Comparison of ENCODE assay signal across 10 cellular contexts in the genomic region with DNA sequence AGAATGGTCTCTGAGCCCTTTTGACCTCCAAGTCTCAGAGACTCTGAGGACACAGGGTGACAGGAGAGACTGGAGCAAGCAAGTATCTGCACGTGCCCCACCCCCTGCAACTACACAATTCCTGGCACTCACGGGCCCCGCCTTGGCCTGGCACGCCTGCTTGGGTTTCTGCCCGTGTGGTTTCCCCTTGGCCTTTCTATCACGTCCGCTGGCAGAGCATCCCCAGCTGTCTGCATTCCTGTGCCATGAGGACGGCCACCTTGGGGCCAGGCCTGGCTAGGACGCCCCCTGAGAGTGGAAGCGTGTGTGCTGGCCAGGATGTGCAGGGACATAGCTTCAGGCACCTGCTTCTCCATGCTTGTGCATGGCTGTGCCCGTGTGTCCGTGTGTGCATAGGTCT. TPM values are rescaled to one million over a fixed set of nuclear protein-coding genes. Genes with fewer than 3 reads are reported as not detected.
DNase-seq lines count a peak whose midpoint lies in the region; ATAC-seq and TF ChIP-seq lines count a peak whose summit lies in the region.
"Had no signal": no experiment of that assay in that cellular context is flagged by ENCODE, and none has a peak within 500 bp of the region (broad histone marks: within the 10 kb centered on the region; RNA-seq: fewer than 3 reads in every experiment).

No MANE protein-coding gene starts in this region.

- TF ChIP-seq POLR2A in HCT116 (IDR thresholded peaks at IDR 0.05; ENCODE audit: borderline replicate concordance, extremely low read depth, insufficient read depth, insufficient read length) (no peak), testis (IDR thresholded peaks at IDR 0.05) (no peak)

- no peak for TF ChIP-seq RAD21 in HCT116 (IDR thresholded peaks at IDR 0.05; ENCODE audit: low read depth)

- no peaks in the 10 kb centered on the region for H4K20me1 ChIP-seq in HCT116 (ENCODE audit: insufficient read depth)

- H3K4me1 ChIP-seq in HCT116 (ENCODE audit: control insufficient read depth in 1 of 2, insufficient read depth in 2 of 2, low read length in 2 of 2) (peaks cover 69 to 87% of the 10 kb centered on the region in 2 experiments), adipocyte (ENCODE audit: control insufficient read depth, insufficient read depth, low read length) (peaks cover 16% of the 10 kb centered on the region), right cardiac atrium (ENCODE audit: control insufficient read depth, insufficient read depth, low read length) (peaks cover 13% of the 10 kb centered on the region), testis (peaks cover 29% of the 10 kb centered on the region), Caco-2 (peaks cover 49% of the 10 kb centered on the region)

- DNase-seq in HCT116 (ENCODE audit: low read depth, low spot score) = no peak
- peak; percentile 51 for DNase-seq in adipocyte (ENCODE audit: low read depth)
- peak; percentile 78 to 89 (median 87) for DNase-seq in right cardiac atrium
- DNase-seq in testis = peak; percentile 59
- no peak for DNase-seq in cerebellar cortex (ENCODE audit: low spot score)
- no peak for DNase-seq in stimulated activated CD4-positive, alpha-beta T cell treated with anti-CD3 and anti-CD28 coated beads, Interleukin-4, amount 100 ng/mL, for 1 hour
- DNase-seq in Caco-2 = no peak
- DNase-seq: central memory CD4-positive, alpha-beta T cell; immature natural killer cell had no signal

- H3K79me2 ChIP-seq in HCT116 (ENCODE audit: insufficient read depth, low read length) = no peaks in the 10 kb centered on the region

- TF ChIP-seq CTCF in HCT116 (IDR thresholded peaks at IDR 0.05 in 2 of 3, conservative IDR thresholded peaks at IDR 0.05 in 1 of 3; ENCODE audit: borderline replicate concordance in 1 of 3, insufficient read depth in 1 of 3, low read depth in 2 of 3, low read length in 2 of 3) (no peak), testis (IDR thresholded peaks at IDR 0.05) (no peak), Caco-2 (IDR thresholded peaks at IDR 0.05; ENCODE audit: insufficient read depth in 1 of 2, low read depth in 1 of 2, low read length in 1 of 2, severe bottlenecking in 1 of 2, unreplicated experiment in 1 of 2) (no peak)

- 0 out of 2 replicates have a peak, but pooled peaks have one; percentile 2 for ATAC-seq in HCT116
- peak; percentile 40 to 46 for ATAC-seq in right cardiac atrium
- no peak for ATAC-seq in GM18909 (IDR thresholded peaks at IDR 0.05; ENCODE audit: poor library complexity, unreplicated experiment)

- WGBS in right cardiac atrium = 47% methylated on average over 12 of the region's 12 CpGs
- WGBS in testis, 2 donors = 66 to 90% methylated on average over 2 to 12 of the region's 12 CpGs

- H3K9me3 ChIP-seq in HCT116 (ENCODE audit: control insufficient read depth in 1 of 2, insufficient read depth in 1 of 2, low read depth in 1 of 2, low read length in 2 of 2) (no peaks in the 10 kb centered on the region), adipocyte (ENCODE audit: control insufficient read depth, low read length) (no peaks in the 10 kb centered on the region), right cardiac atrium (ENCODE audit: control insufficient read depth, low read length) (no peaks in the 10 kb centered on the region), testis (no peaks in the 10 kb centered on the region), Caco-2 (no peaks in the 10 kb centered on the region)

- CTCF ChIA-PET in HCT116 (lab: Charles Lee) (no interaction called here), Caco-2 (lab: Charles Lee) (interaction anchor here (0.6 kb wide), 1 partner anchor 141 kb away, joined by 3 read pairs; no protein-coding TSS in a partner anchor)

- H3K27me3 ChIP-seq in HCT116 (ENCODE audit: insufficient read depth, low read length) (no peaks in the 10 kb centered on the region), adipocyte (replicated peaks; ENCODE audit: control insufficient read depth, insufficient read depth, low read length) (no peaks in the 10 kb centered on the region), right cardiac atrium (ENCODE audit: control insufficient read depth, insufficient read depth) (no peaks in the 10 kb centered on the region), testis (no peaks in the 10 kb centered on the region), Caco-2 (replicated peaks; ENCODE audit: control insufficient read depth, insufficient read depth, low read length) (no peaks in the 10 kb centered on the region)

- POLR2A ChIA-PET in HCT116 (lab: Charles Lee) = no interaction called here
- POLR2A ChIA-PET in Caco-2 (lab: Charles Lee) = no interaction called here

- H3K9ac ChIP-seq in HCT116 (ENCODE audit: low read length) = 0 out of 2 replicates have a peak overlapping the region, but pooled peaks have one; percentile 23
- H3K9ac ChIP-seq in adipocyte (ENCODE audit: low read length) = no peak overlapping the region

- no peak overlapping the region for H2AFZ ChIP-seq in HCT116 (ENCODE audit: low read depth, low read length, poor library complexity, severe bottlenecking)

- H3K4me1 Mint-ChIP-seq in Caco-2 (ENCODE audit: low read depth, unreplicated experiment) = peaks cover 5% of the 10 kb centered on the region

- peak overlapping the region; percentile 24 for H3K27ac ChIP-seq in HCT116 (ENCODE audit: low read depth, low read length)
- H3K27ac ChIP-seq in right cardiac atrium (ENCODE audit: low read length) = peak overlapping the region; percentile 83
- H3K27ac ChIP-seq in testis = no peak overlapping the region

- no peak overlapping the region for H3K27ac Mint-ChIP-seq in Caco-2 (ENCODE audit: unreplicated experiment)
- H3K27ac Mint-ChIP-seq: immature natural killer cell had no signal

- H3K27me3 Mint-ChIP-seq in Caco-2 (ENCODE audit: insufficient read depth, unreplicated experiment) = no peaks in the 10 kb centered on the region

- H3K4me2 ChIP-seq in HCT116 (ENCODE audit: low read length) = peak overlapping the region; percentile 59

- H3K4me3 Mint-ChIP-seq in Caco-2 (ENCODE audit: unreplicated experiment) = no peak overlapping the region
- H3K4me3 Mint-ChIP-seq: immature natural killer cell had no signal

- no peaks in the 10 kb centered on the region for H3K36me3 Mint-ChIP-seq in Caco-2 (ENCODE audit: insufficient read depth, unreplicated experiment)
- H3K36me3 Mint-ChIP-seq: immature natural killer cell had no signal

- no peaks in the 10 kb centered on the region for H3K36me3 ChIP-seq in HCT116 (ENCODE audit: control insufficient read depth in 1 of 2, insufficient read depth in 2 of 2, low read length in 2 of 2)
- H3K36me3 ChIP-seq in adipocyte (ENCODE audit: control insufficient read depth, insufficient read depth, low read length, severe bottlenecking) = no peaks in the 10 kb centered on the region
- H3K36me3 ChIP-seq in testis (ENCODE audit: low read depth, missing control alignments) = no peaks in the 10 kb centered on the region
- H3K36me3 ChIP-seq in Caco-2 (ENCODE audit: control insufficient read depth, insufficient read depth, low read length) = no peaks in the 10 kb centered on the region

- RAD21 ChIA-PET in HCT116 (lab: Charles Lee; ENCODE audit: low non-redundant PET in 1 of 2, low total read pairs in 2 of 2, uncharacterized antibody in 2 of 2, unreplicated experiment in 2 of 2) = no interaction called here

- intact Hi-C loops in HCT116 (cut with micrococcal nuclease) = no loop called here
- intact Hi-C loops in right cardiac atrium (cut with DNase I) = no loop called here
- intact Hi-C loops in testis (cut with DNase I; ENCODE audit: low total_unique reads) = no loop called here
- intact Hi-C loops in Caco-2 (cut with micrococcal nuclease; ENCODE audit: unreplicated experiment) = no loop called here

- no peak overlapping the region; a peak in 1 of 4 replicates for H3K4me3 ChIP-seq in HCT116 (replicated peaks in 1 of 2; ENCODE audit: low read depth in 1 of 2, low read length in 2 of 2)
- H3K4me3 ChIP-seq in adipocyte (ENCODE audit: low read length) = no peak overlapping the region
- no peak overlapping the region for H3K4me3 ChIP-seq in right cardiac atrium (ENCODE audit: low read length)
- no peak overlapping the region for H3K4me3 ChIP-seq in testis
- H3K4me3 ChIP-seq in Caco-2 (ENCODE audit: low read depth, low read length) = no peak overlapping the region

- no peaks in the 10 kb centered on the region for H3K9me3 Mint-ChIP-seq in Caco-2 (ENCODE audit: unreplicated experiment)
- H3K9me3 Mint-ChIP-seq: immature natural killer cell had no signal

- no peaks in the 10 kb centered on the region for H3K9me2 ChIP-seq in HCT116 (ENCODE audit: insufficient read depth)

- BruUV-seq in HCT116 (replicated peaks; lab: Mats Ljungman, UMichigan) (no TSS peak), Caco-2 (replicated peaks; lab: Mats Ljungman, UMichigan) (no TSS peak)

TF ChIP-seq in HCT116, 20 proteins besides CTCF, POLR2A, EP300 and RAD21 (continues in another document):
- TF ChIP-seq, protein P1, sequence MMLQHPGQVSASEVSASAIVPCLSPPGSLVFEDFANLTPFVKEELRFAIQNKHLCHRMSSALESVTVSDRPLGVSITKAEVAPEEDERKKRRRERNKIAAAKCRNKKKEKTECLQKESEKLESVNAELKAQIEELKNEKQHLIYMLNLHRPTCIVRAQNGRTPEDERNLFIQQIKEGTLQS (IDR thresholded peaks at IDR 0.05) = no peak
- no peak for TF ChIP-seq YY1 (IDR thresholded peaks at IDR 0.05; ENCODE audit: extremely low read depth, insufficient replicate concordance, low read depth, low read length)
- no peak for TF ChIP-seq JUND (IDR thresholded peaks at IDR 0.05)
- no peak for TF ChIP-seq CEBPB (IDR thresholded peaks at IDR 0.05; ENCODE audit: low read depth)
- no peak for TF ChIP-seq SP1 (IDR thresholded peaks at IDR 0.05; ENCODE audit: low read depth)
- TF ChIP-seq, protein P2, sequence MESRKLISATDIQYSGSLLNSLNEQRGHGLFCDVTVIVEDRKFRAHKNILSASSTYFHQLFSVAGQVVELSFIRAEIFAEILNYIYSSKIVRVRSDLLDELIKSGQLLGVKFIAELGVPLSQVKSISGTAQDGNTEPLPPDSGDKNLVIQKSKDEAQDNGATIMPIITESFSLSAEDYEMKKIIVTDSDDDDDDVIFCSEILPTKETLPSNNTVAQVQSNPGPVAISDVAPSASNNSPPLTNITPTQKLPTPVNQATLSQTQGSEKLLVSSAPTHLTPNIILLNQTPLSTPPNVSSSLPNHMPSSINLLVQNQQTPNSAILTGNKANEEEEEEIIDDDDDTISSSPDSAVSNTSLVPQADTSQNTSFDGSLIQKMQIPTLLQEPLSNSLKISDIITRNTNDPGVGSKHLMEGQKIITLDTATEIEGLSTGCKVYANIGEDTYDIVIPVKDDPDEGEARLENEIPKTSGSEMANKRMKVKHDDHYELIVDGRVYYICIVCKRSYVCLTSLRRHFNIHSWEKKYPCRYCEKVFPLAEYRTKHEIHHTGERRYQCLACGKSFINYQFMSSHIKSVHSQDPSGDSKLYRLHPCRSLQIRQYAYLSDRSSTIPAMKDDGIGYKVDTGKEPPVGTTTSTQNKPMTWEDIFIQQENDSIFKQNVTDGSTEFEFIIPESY (IDR thresholded peaks at IDR 0.05; ENCODE audit: extremely low read depth, insufficient replicate concordance, low read length) = no peak
- no peak for TF ChIP-seq CBX3 (IDR thresholded peaks at IDR 0.05; ENCODE audit: low read depth)

RNA-seq across cellular contexts. Expression of gene EDN2, which starts 14.3 kb away (rescaled TPM):
- not detected for total RNA-seq in HCT116 (2021; ENCODE audit: unreplicated experiment)
- 0.27 and 0.65 TPM in 2 replicates for polyA plus RNA-seq in HCT116 (2012)
- under 1 TPM; 0.31 to 0.56 (median 0.38) TPM for total RNA-seq in right cardiac atrium
- polyA plus RNA-seq in right cardiac atrium = 0.07 TPM
- not detected for total RNA-seq in testis
- not detected for polyA plus RNA-seq in testis (ENCODE audit: insufficient read depth, low read depth, low replicate concordance)
- not detected in 2 replicates for total RNA-seq in Caco-2 (2022)
- polyA plus RNA-seq: immature natural killer cell had no signal

Comparison
In these comparisons a context has a peak if more than half of its experiments do, and no peak if none do; other contexts are left out.
1. DNase-seq: peak in adipocyte (single experiment), right cardiac atrium (3 of 3) and testis (single experiment); none in HCT116 (single experiment), cerebellar cortex (single experiment), stimulated activated CD4-positive, alpha-beta T cell treated with anti-CD3 and anti-CD28 coated beads, Interleukin-4, amount 100 ng/mL, for 1 hour (single experiment) and Caco-2 (0 of 2).
2. H3K27ac ChIP-seq: peak in HCT116 (single experiment) and right cardiac atrium (single experiment); none in testis (0 of 2).